5 cellular contexts compared by ENCODE assay signal in genomic region chr6:118630928-118631327, GRCh38.
"Had no signal": no experiment of that assay in that cellular context is flagged by ENCODE, and none has a peak within 500 bp of the region (broad histone marks: within the 10 kb centered on the region; RNA-seq: fewer than 3 reads in every experiment).

No MANE protein-coding gene starts in this region.

- FAIRE-seq: H1, H54, HepG2 had no signal

- DNase-seq: H9, HCEC 1CT had no signal
